9 cellular contexts compared by ENCODE assay signal in genomic region chr16:62225675-62226074, GRCh38.
DNase-seq lines count a peak whose midpoint lies in the region; ATAC-seq and TF ChIP-seq lines count a peak whose summit lies in the region.
"Had no signal": no experiment of that assay in that cellular context is flagged by ENCODE, and none has a peak within 500 bp of the region (broad histone marks: within the 10 kb centered on the region; RNA-seq: fewer than 3 reads in every experiment).

No MANE protein-coding gene starts in this region.

- H3K27me3 Mint-ChIP-seq in nephron (ENCODE audit: low read depth) = no peaks in the 10 kb centered on the region

- H3K36me3 Mint-ChIP-seq in nephron (ENCODE audit: low read depth) = no peaks in the 10 kb centered on the region

- DNase-seq in D341Med (ENCODE audit: low spot score) (peak; percentile 61), HuH-7.5 (ENCODE audit: low spot score) (peak; percentile 0), RPMI7951 (ENCODE audit: low read depth) (peak; percentile 57), ecto neural progenitor cell (ENCODE audit: low spot score) (peak; percentile 70)
- DNase-seq: IMR-90 had no signal

- peak; percentile 79 for ATAC-seq in GM21381 (IDR thresholded peaks at IDR 0.05; ENCODE audit: unreplicated experiment)
- ATAC-seq in HG02938 (IDR thresholded peaks at IDR 0.05; ENCODE audit: unreplicated experiment) = no peak
- no peak for ATAC-seq in GM18505 (IDR thresholded peaks at IDR 0.05; ENCODE audit: unreplicated experiment)

- no peaks in the 10 kb centered on the region for H3K9me3 Mint-ChIP-seq in nephron

- peak overlapping the region in 2 of 3 experiments; percentile 43 to 53 for H3K4me3 Mint-ChIP-seq in nephron

- TF ChIP-seq CTCF in nephron (IDR thresholded peaks at IDR 0.05; ENCODE audit: unreplicated experiment in 3 of 3) = peak; percentile 33 to 50 (median 37)

- no peaks in the 10 kb centered on the region for H3K4me1 Mint-ChIP-seq in nephron

- no peak overlapping the region for H3K27ac Mint-ChIP-seq in nephron

- TF ChIP-seq POLR2A in GM18505 (IDR thresholded peaks at IDR 0.05; ENCODE audit: borderline replicate concordance, extremely low read depth, insufficient read depth, insufficient read length) = no peak

Comparison
In these comparisons a context has a peak if more than half of its experiments do, and no peak if none do; other contexts are left out.
1. DNase-seq: peak in every context shown above with its lines; median percentile 70 in ecto neural progenitor cell; 61 in D341Med; 57 in RPMI7951; 0 in HuH-7.5.